In genomic region chr10:110040108-110040507, GRCh38 we compare ENCODE assay signal across 1 cellular context.
TF ChIP-seq lines count a peak whose summit lies in the region.

No MANE protein-coding gene starts in this region.

TF ChIP-seq in H1, 55 proteins besides CTCF, POLR2A, EP300 and RAD21:
- TF ChIP-seq GABPA (IDR thresholded peaks at IDR 0.05; ENCODE audit: borderline replicate concordance, insufficient read depth, low read length) (no peak), TCF12 (IDR thresholded peaks at IDR 0.05; ENCODE audit: low read depth, low read length) (no peak), MAX (IDR thresholded peaks at IDR 0.05) (no peak), BACH1 (IDR thresholded peaks at IDR 0.05; ENCODE audit: low read length) (no peak), NRF1 (IDR thresholded peaks at IDR 0.05; ENCODE audit: low read depth, low read length) (no peak), JUN (IDR thresholded peaks at IDR 0.05; ENCODE audit: low read depth, low read length) (no peak), GTF2F1 (IDR thresholded peaks at IDR 0.05; ENCODE audit: borderline replicate concordance, low read depth, low read length) (no peak), HDAC2 (IDR thresholded peaks at IDR 0.05; ENCODE audit: borderline replicate concordance in 1 of 2, low read depth in 2 of 2, low read length in 2 of 2) (no peak), SIX5 (IDR thresholded peaks at IDR 0.05; ENCODE audit: low read depth, low read length) (no peak), USF2 (IDR thresholded peaks at IDR 0.05; ENCODE audit: low read length) (no peak), YY1 (IDR thresholded peaks at IDR 0.05; ENCODE audit: low read depth, low read length) (no peak), SAP30 (IDR thresholded peaks at IDR 0.05; ENCODE audit: insufficient read depth, insufficient replicate concordance, low read length) (no peak), SP4 (IDR thresholded peaks at IDR 0.05; ENCODE audit: low read length) (no peak), POU5F1 (IDR thresholded peaks at IDR 0.05; ENCODE audit: low read depth, low read length) (no peak)
